Comparison of ENCODE assay signal across 20 cellular contexts in the genomic region with DNA sequence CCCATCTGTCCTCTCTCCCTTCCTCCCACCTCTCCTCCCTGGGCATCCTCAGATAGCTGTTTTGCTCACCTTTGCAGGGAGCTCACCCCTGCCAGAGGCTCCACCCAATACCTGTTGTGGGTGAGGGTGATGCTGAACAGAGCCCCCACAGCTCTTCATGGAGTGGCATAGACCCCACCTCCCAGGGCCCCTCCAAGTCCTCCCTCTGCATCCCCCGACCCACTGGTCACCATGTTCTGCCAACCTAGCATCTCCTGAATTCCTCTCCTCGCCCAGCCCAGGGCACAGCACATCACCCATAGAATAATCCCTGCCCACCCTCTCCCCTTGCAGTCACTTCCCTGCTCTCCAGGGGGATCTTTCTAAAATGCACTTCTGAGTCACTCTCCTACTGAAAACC.
"Had no signal": no experiment of that assay in that cellular context is flagged by ENCODE, and none has a peak within 500 bp of the region (broad histone marks: within the 10 kb centered on the region; RNA-seq: fewer than 3 reads in every experiment).

No MANE protein-coding gene starts in this region.

- H3K36me3 ChIP-seq: ascending aorta, brain microvascular endothelial cell, WERI-Rb-1 had no signal

- H3K4me1 ChIP-seq: adrenal gland, ascending aorta had no signal

- H3K4me3 ChIP-seq: adrenal gland, ascending aorta, dorsolateral prefrontal cortex, gastroesophageal sphincter, heart left ventricle, mucosa of descending colon had no signal

- H3K36me3 Mint-ChIP-seq: activated naive CD8-positive, alpha-beta T cell; memory B cell; T-cell had no signal

- H3K27ac ChIP-seq: adrenal gland, ascending aorta, brain microvascular endothelial cell, gastroesophageal sphincter, heart left ventricle, WERI-Rb-1 had no signal

- H3K27me3 ChIP-seq: adrenal gland, ascending aorta, brain microvascular endothelial cell, dorsolateral prefrontal cortex, gastroesophageal sphincter, heart left ventricle had no signal

- H3K27ac Mint-ChIP-seq: activated naive CD8-positive, alpha-beta T cell; memory B cell; T-cell; T-helper 2 cell treated with Interferon-gamma antibody and Interleukin-4, amounts not matched to agents 5 μg/mL and 100 μg/mL, for 36 hours had no signal

- DNase-seq: activated CD4-positive, alpha-beta T cell treated with anti-CD3 and anti-CD28 coated beads, Interleukin-2, amount 50 U/mL, for 4 hours; activated naive CD4-positive, alpha-beta T cell; activated T-cell treated with anti-CD3 and anti-CD28 coated beads, Interleukin-2, amount 50 U/mL, for 1 hour; central memory CD4-positive, alpha-beta T cell; heart left ventricle; left cardiac atrium; occipital lobe had no signal

- H3K9me3 ChIP-seq: adrenal gland, ascending aorta, gastroesophageal sphincter, heart left ventricle, mucosa of descending colon had no signal

- H3K4me3 Mint-ChIP-seq: activated naive CD8-positive, alpha-beta T cell; memory B cell; neural crest cell; T-cell; T-helper 2 cell treated with Interferon-gamma antibody and Interleukin-4, amounts not matched to agents 5 μg/mL and 100 μg/mL, for 36 hours had no signal

- FAIRE-seq: islet of Langerhans had no signal

- H3K9me3 Mint-ChIP-seq: memory B cell; neural crest cell; T-cell; T-helper 2 cell treated with Interferon-gamma antibody and Interleukin-4, amounts not matched to agents 5 μg/mL and 100 μg/mL, for 36 hours had no signal
